8 cellular contexts compared by ENCODE assay signal in the genomic region with DNA sequence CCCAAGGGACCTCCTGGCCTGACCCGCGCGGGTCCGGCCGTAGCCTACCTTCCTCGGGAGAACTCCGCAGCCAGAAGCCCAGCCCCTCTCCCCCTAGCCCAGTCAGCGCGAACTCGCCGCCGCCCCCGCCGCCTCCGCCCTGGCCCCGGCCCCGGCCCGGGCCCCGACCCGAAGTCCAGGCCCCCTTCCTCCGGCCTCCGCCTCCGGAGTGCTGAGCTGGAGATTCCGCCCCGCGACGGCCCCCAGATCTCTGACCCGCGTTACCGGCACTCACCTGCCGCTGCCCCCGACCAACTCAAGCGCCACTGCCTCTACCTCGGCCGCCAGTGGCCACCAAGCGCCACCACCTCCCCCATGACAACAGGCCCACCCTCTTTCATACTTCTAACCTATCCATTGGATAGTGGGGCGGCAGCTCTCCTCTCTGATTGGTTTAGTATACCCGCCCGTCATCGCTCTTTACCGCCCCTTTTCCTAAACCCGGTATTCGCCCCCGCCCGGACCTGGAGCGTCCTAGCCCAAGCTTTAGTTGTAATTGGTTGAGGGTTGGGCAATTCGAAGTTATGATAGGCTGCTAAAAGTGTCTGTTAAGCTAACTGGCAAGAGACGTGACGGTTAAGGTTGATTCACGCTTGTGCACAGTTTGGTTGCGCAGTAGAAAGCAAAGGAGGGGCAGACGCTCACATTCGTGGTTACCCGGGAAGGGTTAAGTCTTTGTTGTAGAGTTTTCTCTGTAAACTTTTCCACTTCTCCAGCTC. TPM values are rescaled to one million over a fixed set of nuclear protein-coding genes. Genes with fewer than 3 reads are reported as not detected.
DNase-seq lines count a peak whose midpoint lies in the region; ATAC-seq, FAIRE-seq and TF ChIP-seq lines count a peak whose summit lies in the region.

A gene (minus strand): TSS at position 328 of the 758 bp plus-strand sequence. CDS start 102,795 bp downstream, outside the sequence.

- WGBS in adrenal gland, 4 donors, result 0 to 1% (median 1%) methylated on average over 24 to 54 of the region's 54 CpGs
- WGBS in heart left ventricle, 4 donors, result 0 to 1% (median 1%) methylated on average over 43 to 54 of the region's 54 CpGs

- DNase-seq in GM12892 (ENCODE audit: insufficient read length) (peak; percentile 85), NCI-H146 (lab: John Stamatoyannopoulos, UW) (peak; percentile 98), T-helper 1 cell (peak; percentile 90 to 99 (median 94)), adrenal gland (peak; percentile 98 to 100 (median 99)), heart left ventricle (peak; percentile 97 to 99 (median 98)), pons (ENCODE audit: low spot score) (peak; percentile 100), type B pancreatic cell (ENCODE audit: extremely low spot score, unreplicated experiment) (peak; percentile 95)

- TF ChIP-seq CTCF in adrenal gland (IDR thresholded peaks at IDR 0.05), result peak in 4 of 6 experiments; percentile 14 to 27 (median 22)
- peak in 4 of 12 donors; percentile 6 to 34 (median 10) for TF ChIP-seq CTCF in heart left ventricle (IDR thresholded peaks at IDR 0.05)
- TF ChIP-seq CTCF in type B pancreatic cell (conservative IDR thresholded peaks at IDR 0.05), result peak; percentile 20

- peak; percentile 96 for ATAC-seq in HG02852 (IDR thresholded peaks at IDR 0.05; ENCODE audit: unreplicated experiment)
- peak; percentile 97 to 99 (median 98) for ATAC-seq in heart left ventricle

- TF ChIP-seq POLR2A in GM12892 (IDR thresholded peaks at IDR 0.05; ENCODE audit: low read depth, low read length) (peak; percentile 77; the same call in 1 of the 2 replicates), adrenal gland (IDR thresholded peaks at IDR 0.05) (peak; percentile 61 to 81), heart left ventricle (IDR thresholded peaks at IDR 0.05) (peak; percentile 50 to 81)

- no peaks in the 10 kb centered on the region for H3K9me3 Mint-ChIP-seq in type B pancreatic cell

- intact Hi-C loops in adrenal gland (cut with DNase I), result no loop called here
- intact Hi-C loops in heart left ventricle (cut with DNase I), result loop anchor here in 2 of 10 donors (5.0 kb wide), 2 partner anchors 36 to 141 kb away; no protein-coding TSS in a partner anchor

- H3K4me3 ChIP-seq in adrenal gland (peak within 1 kb of the TSS; percentile 82 to 99 (median 90)), heart left ventricle (peak within 1 kb of the TSS; percentile 80 to 99 (median 88))

- H3K27ac Mint-ChIP-seq in type B pancreatic cell, result peak within 1 kb of the TSS; percentile 100

- H3K27me3 ChIP-seq in adrenal gland (no peaks in the 10 kb centered on the region), heart left ventricle (no peaks in the 10 kb centered on the region)

- H3K36me3 Mint-ChIP-seq in type B pancreatic cell, result no peaks in the 10 kb centered on the region

- no peaks in the 10 kb centered on the region for H3K9me3 ChIP-seq in adrenal gland (replicated peaks in 1 of 3)
- H3K9me3 ChIP-seq in heart left ventricle, result no peaks in the 10 kb centered on the region

- H3K4me1 ChIP-seq in adrenal gland (replicated peaks in 1 of 2), result peaks cover 31 to 78% of the 10 kb centered on the region in 2 donors
- peaks cover 10 to 82% (median 61%) of the 10 kb centered on the region in 12 donors for H3K4me1 ChIP-seq in heart left ventricle

- H3K27me3 Mint-ChIP-seq in type B pancreatic cell, result no peaks in the 10 kb centered on the region

- peak within 1 kb of the TSS; percentile 100 for H3K4me3 Mint-ChIP-seq in type B pancreatic cell

- H3K36me3 ChIP-seq in adrenal gland (replicated peaks in 1 of 2) (no peaks in the 10 kb centered on the region), heart left ventricle (no peaks in the 10 kb centered on the region)

- FAIRE-seq in GM12892 (lab: Jason Lieb, UNC), result peak; percentile 99

- peak within 1 kb of the TSS; percentile 11 to 91 (median 86) for H3K27ac ChIP-seq in adrenal gland
- H3K27ac ChIP-seq in heart left ventricle, result peak within 1 kb of the TSS; percentile 83 to 97 (median 90)

- H3K4me1 Mint-ChIP-seq in type B pancreatic cell (ENCODE audit: unreplicated experiment), result peaks cover 51% of the 10 kb centered on the region

RNA-seq across cellular contexts. Expression of the gene that starts here (rescaled TPM):
- polyA plus RNA-seq in GM12892 (2012; ENCODE audit: missing spikeins), result 31.0 TPM
- total RNA-seq in adrenal gland (10 to 100 TPM; 36.1 to 63.3 (median 56.5) TPM), heart left ventricle (10 to 100 TPM; 22.4 to 59.1 (median 35.0) TPM), type B pancreatic cell (ENCODE audit: low replicate concordance) (64.5 and 78.1 TPM in 2 replicates)
- polyA plus RNA-seq in adrenal gland (10 to 100 TPM; 26.1 to 41.8 (median 41.4) TPM), heart left ventricle (10 to 100 TPM; 18.2 to 28.7 TPM)

Comparison
In these comparisons a context has a peak if more than half of its experiments do, and no peak if none do; other contexts are left out.
1. Peak in every context shown above with its lines: DNase-seq, ATAC-seq, H3K4me3 ChIP-seq and H3K27ac ChIP-seq.